ENCODE assay signal across 14 cellular contexts in the genomic region with DNA sequence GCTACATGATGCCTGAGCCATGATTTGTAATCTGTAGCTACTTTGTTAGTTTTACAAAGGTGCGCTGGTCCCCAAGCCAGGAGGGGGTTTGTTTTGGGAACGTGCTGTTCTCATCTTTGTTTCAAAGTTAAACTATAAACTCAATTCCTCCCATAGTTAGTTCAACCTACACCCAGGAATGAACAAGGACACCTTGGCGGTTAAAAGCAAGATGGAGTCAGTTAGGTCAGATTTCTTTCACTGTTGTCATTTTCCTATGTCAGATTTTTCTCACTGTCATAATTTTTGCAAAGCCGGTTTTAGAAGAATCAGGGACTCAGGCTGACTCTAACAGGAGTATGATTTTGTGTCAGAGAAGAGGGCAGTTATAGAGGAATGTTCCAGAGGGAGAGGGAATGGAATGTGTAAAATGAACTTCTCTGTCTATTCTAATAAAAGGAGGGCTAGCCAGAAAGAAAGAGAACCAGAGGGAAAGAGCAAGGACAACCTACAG. TPM values are rescaled to one million over a fixed set of nuclear protein-coding genes. Genes with fewer than 3 reads are reported as not detected.
DNase-seq lines count a peak whose midpoint lies in the region; ATAC-seq, FAIRE-seq and TF ChIP-seq lines count a peak whose summit lies in the region.
"Had no signal": no experiment of that assay in that cellular context is flagged by ENCODE, and none has a peak within 500 bp of the region (broad histone marks: within the 10 kb centered on the region; RNA-seq: fewer than 3 reads in every experiment).

No MANE protein-coding gene starts in this region.

- TF ChIP-seq POLR2A in thyroid gland (IDR thresholded peaks at IDR 0.05) = no peak

- TF ChIP-seq CTCF in KMS-11 (conservative IDR thresholded peaks at IDR 0.05; ENCODE audit: low read depth, low read length) (no peak), lower lobe of right lung (IDR thresholded peaks at IDR 0.05) (no peak), thyroid gland (IDR thresholded peaks at IDR 0.05) (no peak)

- H3K27me3 ChIP-seq in KMS-11 (ENCODE audit: insufficient read depth, low read depth) = no peaks in the 10 kb centered on the region; the same call in 1 of the 2 replicates
- peaks cover 5% of the 10 kb centered on the region for H3K27me3 ChIP-seq in adipocyte (replicated peaks; ENCODE audit: control insufficient read depth, insufficient read depth, low read length)
- no peaks in the 10 kb centered on the region for H3K27me3 ChIP-seq in lower lobe of right lung (ENCODE audit: low read depth)
- no peaks in the 10 kb centered on the region for H3K27me3 ChIP-seq in thyroid gland

- no peak for FAIRE-seq in frontal cortex (lab: Jason Lieb, UNC)

- no peaks in the 10 kb centered on the region for H3K79me2 ChIP-seq in KMS-11 (ENCODE audit: insufficient read depth, low read depth)

- H3K27ac ChIP-seq in KMS-11 (no peak overlapping the region), lower lobe of right lung (peak overlapping the region; percentile 70), thyroid gland (peak overlapping the region; percentile 2 to 68 (median 14))

- intact Hi-C loops in lower lobe of right lung (cut with DNase I) (no loop called here), thyroid gland (cut with DNase I) (no loop called here)

- no peak for ATAC-seq in lower lobe of right lung

- H3K9me3 ChIP-seq in adipocyte (ENCODE audit: control insufficient read depth, low read length) (no peaks in the 10 kb centered on the region), lower lobe of right lung (no peaks in the 10 kb centered on the region), thyroid gland (no peaks in the 10 kb centered on the region)

- no peaks in the 10 kb centered on the region for H4K20me1 ChIP-seq in KMS-11 (ENCODE audit: insufficient read depth)

- H3K4me1 ChIP-seq in KMS-11 (ENCODE audit: low read depth, poor library complexity, severe bottlenecking) (peaks cover 23% of the 10 kb centered on the region), adipocyte (ENCODE audit: control insufficient read depth, insufficient read depth, low read length) (peaks cover 11% of the 10 kb centered on the region), lower lobe of right lung (peaks cover 47% of the 10 kb centered on the region), thyroid gland (peaks cover 0 to 14% of the 10 kb centered on the region in 2 donors)

- no peak overlapping the region for H2AFZ ChIP-seq in KMS-11 (ENCODE audit: low read depth)

- H3K4me2 ChIP-seq in KMS-11 = peak overlapping the region; percentile 59; the same call in 1 of the 2 replicates

- H3K4me3 ChIP-seq in KMS-11 (IDR thresholded peaks at IDR 0.05; ENCODE audit: insufficient read depth, low read depth, low read length) (no peak overlapping the region), adipocyte (ENCODE audit: low read length) (peak overlapping the region; percentile 75), lower lobe of right lung (peak overlapping the region; percentile 30), thyroid gland (replicated peaks in 1 of 3) (peak overlapping the region in 1 of 3 donors; percentile 3)

- peak; percentile 66 for DNase-seq in adipocyte (ENCODE audit: low read depth)
- no peak for DNase-seq in lower lobe of right lung
- DNase-seq in thyroid gland = no peak
- no peak for DNase-seq in DMS114 treated with DMSO at 0.1 percent for 48 hours (lab: John Stamatoyannopoulos, UW; ENCODE audit: unreplicated experiment)
- no peak for DNase-seq in frontal cortex (ENCODE audit: low spot score in 2 of 2)
- DNase-seq in SW480 (ENCODE audit: low spot score) = no peak
- DNase-seq: activated CD4-positive, alpha-beta T cell treated with anti-CD3 and anti-CD28 coated beads for 4 hours; activated gamma-delta T cell; Calu3; GOT3; NCI-H1092 treated with DMSO at 0.1 percent for 48 hours; NCI-H524 treated with DMSO at 0.1 percent for 48 hours; SHP77 treated with DMSO at 0.1 percent for 48 hours had no signal

- WGBS in thyroid gland, 2 donors = 69 to 77% methylated on average over 4 of the region's 4 CpGs

- no peaks in the 10 kb centered on the region for H3K36me3 ChIP-seq in KMS-11 (ENCODE audit: insufficient read depth)
- no peaks in the 10 kb centered on the region for H3K36me3 ChIP-seq in adipocyte (ENCODE audit: control insufficient read depth, insufficient read depth, low read length, severe bottlenecking)
- no peaks in the 10 kb centered on the region for H3K36me3 ChIP-seq in lower lobe of right lung
- no peaks in the 10 kb centered on the region for H3K36me3 ChIP-seq in thyroid gland

- H3K9ac ChIP-seq in KMS-11 = no peak overlapping the region
- peak overlapping the region; percentile 57 for H3K9ac ChIP-seq in adipocyte (ENCODE audit: low read length)

RNA-seq across cellular contexts. Expression of gene GMPR, which starts 2.3 kb away (rescaled TPM):
- total RNA-seq in lower lobe of right lung (22.5 TPM), thyroid gland (10 to 100 TPM in 1 of 4 donors, 1 to 10 TPM in 3; 2.8 to 10.8 (median 3.3) TPM), frontal cortex (2.4 TPM)
